ENCODE assay signal across 1 cellular context in genomic region chr1:155042789-155043188, GRCh38.
TF ChIP-seq lines count a peak whose summit lies in the region.

No MANE protein-coding gene starts in this region.

TF ChIP-seq in H1, 55 proteins besides CTCF, POLR2A, EP300 and RAD21:
- TF ChIP-seq CTBP2 (IDR thresholded peaks at IDR 0.05; ENCODE audit: borderline replicate concordance, insufficient read depth, insufficient read length, low read length) (no peak), CREB1 (IDR thresholded peaks at IDR 0.05) (no peak), RFX5 (IDR thresholded peaks at IDR 0.05; ENCODE audit: borderline replicate concordance, low read depth, low read length) (no peak), CBX5 (IDR thresholded peaks at IDR 0.05; ENCODE audit: low read depth, low read length) (no peak), ASH2L (IDR thresholded peaks at IDR 0.05; ENCODE audit: low read length) (no peak), SP4 (IDR thresholded peaks at IDR 0.05; ENCODE audit: low read length) (no peak), CHD7 (IDR thresholded peaks at IDR 0.05; ENCODE audit: insufficient replicate concordance, low read length) (no peak), SIRT6 (IDR thresholded peaks at IDR 0.05; ENCODE audit: low read length) (no peak), SIN3A (conservative IDR thresholded peaks at IDR 0.05 in 1 of 2, IDR thresholded peaks at IDR 0.05 in 1 of 2; ENCODE audit: low read depth in 1 of 2, low read length in 2 of 2) (no peak), SRF (IDR thresholded peaks at IDR 0.05; ENCODE audit: low read depth, low read length) (no peak), RBBP5 (IDR thresholded peaks at IDR 0.05; ENCODE audit: borderline replicate concordance, low read depth, low read length) (no peak), TAF1 (IDR thresholded peaks at IDR 0.05; ENCODE audit: low read depth, low read length) (no peak), E2F6 (IDR thresholded peaks at IDR 0.05) (no peak)
